In genomic region chr4:16007471-16008095, GRCh38 we compare ENCODE assay signal across 27 cellular contexts. TPM values are rescaled to one million over a fixed set of nuclear protein-coding genes. Genes with fewer than 3 reads are reported as not detected.
"Had no signal": no experiment of that assay in that cellular context is flagged by ENCODE, and none has a peak within 500 bp of the region (broad histone marks: within the 10 kb centered on the region; RNA-seq: fewer than 3 reads in every experiment).

No MANE protein-coding gene starts in this region.

- H3K4me3 Mint-ChIP-seq: activated CD4-positive, alpha-beta memory T cell treated with anti-CD3 and anti-CD28 coated beads, Interleukin-2, amount 10 ng/mL, durations not matched to agents 7 days and 5 days; activated CD4-positive, alpha-beta T cell treated with anti-CD3 and anti-CD28 coated beads for 36 hours; activated naive CD8-positive, alpha-beta T cell treated with anti-CD3 and anti-CD28 coated beads, Interleukin-2, amount 10 ng/mL, durations not matched to agents 7 days and 5 days; T-helper 17 cell had no signal

- H3K27ac ChIP-seq: breast epithelium, Peyer's patch, RWPE1, SJCRH30 had no signal

- H3K36me3 ChIP-seq: adrenal gland, breast epithelium, SJCRH30 had no signal

- DNase-seq: activated CD4-positive, alpha-beta memory T cell treated with anti-CD3 and anti-CD28 coated beads, Interleukin-2, amount 10 ng/mL, durations not matched to agents 7 days and 5 days; activated CD4-positive, alpha-beta T cell treated with anti-CD3 and anti-CD28 coated beads for 36 hours; activated CD4-positive, alpha-beta T cell treated with anti-CD3 and anti-CD28 coated beads, Interleukin-2, amount 50 U/mL, for 1 hour; activated naive CD4-positive, alpha-beta T cell treated with anti-CD3 and anti-CD28 coated beads, Interleukin-2, amount 50 U/mL, for 16 hours; activated naive CD8-positive, alpha-beta T cell treated with anti-CD3 and anti-CD28 coated beads, Interleukin-2, amount 10 ng/mL, durations not matched to agents 7 days and 5 days; activated T-cell treated with anti-CD3 and anti-CD28 coated beads for 4 hours; adrenal gland; central memory CD4-positive, alpha-beta T cell; Karpas-422; MM.1S; NCI-H1105; NCI-H1436 treated with DMSO at 0.1 percent for 48 hours; NCI-H187; NCI-H2081; NCI-H2171; NCI-H226; NCI-H526; Peyer's patch; Right ventricle myocardium superior; SJCRH30; T-helper 17 cell; T1000 had no signal

- H3K4me3 ChIP-seq: adrenal gland, breast epithelium, K562, Peyer's patch, SJCRH30 had no signal

- H3K4me1 ChIP-seq: adrenal gland, breast epithelium, Peyer's patch, SJCRH30 had no signal

- H3K9me3 Mint-ChIP-seq: activated CD4-positive, alpha-beta memory T cell treated with anti-CD3 and anti-CD28 coated beads, Interleukin-2, amount 10 ng/mL, durations not matched to agents 7 days and 5 days; activated naive CD8-positive, alpha-beta T cell treated with anti-CD3 and anti-CD28 coated beads, Interleukin-2, amount 10 ng/mL, durations not matched to agents 7 days and 5 days had no signal

- H3K27me3 ChIP-seq: adrenal gland, breast epithelium, Peyer's patch, SJCRH30 had no signal

- H3K4me1 Mint-ChIP-seq: activated CD4-positive, alpha-beta memory T cell treated with anti-CD3 and anti-CD28 coated beads, Interleukin-2, amount 10 ng/mL, durations not matched to agents 7 days and 5 days; activated CD4-positive, alpha-beta T cell treated with anti-CD3 and anti-CD28 coated beads for 36 hours; activated naive CD8-positive, alpha-beta T cell treated with anti-CD3 and anti-CD28 coated beads, Interleukin-2, amount 10 ng/mL, durations not matched to agents 7 days and 5 days; T-helper 17 cell had no signal

- H3K36me3 Mint-ChIP-seq: activated naive CD8-positive, alpha-beta T cell treated with anti-CD3 and anti-CD28 coated beads, Interleukin-2, amount 10 ng/mL, durations not matched to agents 7 days and 5 days had no signal

- H3K27ac Mint-ChIP-seq: activated CD4-positive, alpha-beta memory T cell treated with anti-CD3 and anti-CD28 coated beads, Interleukin-2, amount 10 ng/mL, durations not matched to agents 7 days and 5 days; activated CD4-positive, alpha-beta T cell treated with anti-CD3 and anti-CD28 coated beads for 36 hours; activated naive CD8-positive, alpha-beta T cell treated with anti-CD3 and anti-CD28 coated beads, Interleukin-2, amount 10 ng/mL, durations not matched to agents 7 days and 5 days; T-helper 17 cell had no signal

- H3K9me3 ChIP-seq: adrenal gland, breast epithelium, Peyer's patch, SJCRH30 had no signal

- ATAC-seq: activated CD4-positive, alpha-beta T cell treated with anti-CD3 and anti-CD28 coated beads for 36 hours; K562; T-helper 17 cell had no signal

RNA-seq across cellular contexts. Expression of gene FGFBP2, which starts 44.6 kb away (rescaled TPM):
- total RNA-seq: chondrocyte, K562, NCI-H460, Peyer's patch, SJCRH30 had no signal
- polyA plus RNA-seq: K562 had no signal
